Comparison of ENCODE assay signal across 26 cellular contexts in genomic region chr6:170206317-170206621, GRCh38.
DNase-seq lines count a peak whose midpoint lies in the region; ATAC-seq and TF ChIP-seq lines count a peak whose summit lies in the region.
"Had no signal": no experiment of that assay in that cellular context is flagged by ENCODE, and none has a peak within 500 bp of the region (broad histone marks: within the 10 kb centered on the region; RNA-seq: fewer than 3 reads in every experiment).

No MANE protein-coding gene starts in this region.

- POLR2A ChIA-PET in WTC11 (lab: Charles Lee), result no interaction called here

- H2BK12ac ChIP-seq in trophoblast cell (ENCODE audit: low read length), result no peak overlapping the region

- ATAC-seq in WTC11 (no peak), GM18867 (IDR thresholded peaks at IDR 0.05; ENCODE audit: unreplicated experiment) (no peak), GM21360 (IDR thresholded peaks at IDR 0.05; ENCODE audit: unreplicated experiment) (no peak)
- ATAC-seq: activated T-cell treated with anti-CD3 and anti-CD28 coated beads, Interleukin-2, amount 50 U/mL, for 4 hours; gastroesophageal sphincter; sciatic nerve had no signal

- H3K36me3 ChIP-seq in trophoblast cell (ENCODE audit: control insufficient read depth in 1 of 2, insufficient read depth in 2 of 2, low read length in 2 of 2), result no peaks in the 10 kb centered on the region
- H3K36me3 ChIP-seq: gastroesophageal sphincter, transverse colon had no signal

- no peak overlapping the region for H3K18ac ChIP-seq in trophoblast cell (ENCODE audit: low read length)

- peak overlapping the region; percentile 64 for H3K23ac ChIP-seq in trophoblast cell (ENCODE audit: low read length)

- H3K4me2 ChIP-seq in trophoblast cell (ENCODE audit: low read length), result no peak overlapping the region
- H3K4me2 ChIP-seq: hepatocyte had no signal

- no peak overlapping the region for H4K91ac ChIP-seq in trophoblast cell (ENCODE audit: low read depth, low read length)

- H3K79me2 ChIP-seq in trophoblast cell (ENCODE audit: control insufficient read depth, insufficient read depth, low read length, poor library complexity), result no peaks in the 10 kb centered on the region
- H3K79me2 ChIP-seq: hepatocyte had no signal

- H2AK5ac ChIP-seq in trophoblast cell (ENCODE audit: low read length), result no peak overlapping the region

- WGBS in trophoblast cell (ENCODE audit: extremely low coverage, insufficient coverage, insufficient read length), result no CpG with 5 or more reads among the region's 4 CpGs

- no peak overlapping the region for H4K8ac ChIP-seq in trophoblast cell (ENCODE audit: low read depth, low read length)

- no peak overlapping the region for H3K14ac ChIP-seq in trophoblast cell (ENCODE audit: low read length)

- no peak overlapping the region for H2AFZ ChIP-seq in trophoblast cell (ENCODE audit: insufficient read depth, low read length, poor library complexity)
- H2AFZ ChIP-seq: GM23248, hepatocyte had no signal

- no peak overlapping the region for H3K4me3 Mint-ChIP-seq in activated CD4-positive, alpha-beta T cell treated with anti-CD3 and anti-CD28 coated beads, Interleukin-2, amount 10 ng/mL, durations not matched to agents 24 days and 14 days
- H3K4me3 Mint-ChIP-seq in WTC11 (no peak overlapping the region), endothelial cell (ENCODE audit: unreplicated experiment) (peak overlapping the region; percentile 3)
- H3K4me3 Mint-ChIP-seq: activated T-cell treated with anti-CD3 and anti-CD28 coated beads, Interleukin-2, amount 50 U/mL, for 4 hours; central memory CD8-positive, alpha-beta T cell; T-helper 2 cell treated with Interferon-gamma antibody and Interleukin-4, amounts not matched to agents 5 μg/mL and 100 μg/mL, for 36 hours had no signal

- no peak overlapping the region for H3K27ac Mint-ChIP-seq in activated CD4-positive, alpha-beta T cell treated with anti-CD3 and anti-CD28 coated beads, Interleukin-2, amount 10 ng/mL, durations not matched to agents 24 days and 14 days
- H3K27ac Mint-ChIP-seq in WTC11 (peak overlapping the region; percentile 10; the same call in 1 of the 2 replicates), endothelial cell (ENCODE audit: unreplicated experiment) (peak overlapping the region; percentile 7)
- H3K27ac Mint-ChIP-seq: progenitor cell of endocrine pancreas; T-helper 2 cell treated with Interferon-gamma antibody and Interleukin-4, amounts not matched to agents 5 μg/mL and 100 μg/mL, for 36 hours had no signal

- TF ChIP-seq CTCF in WTC11 (IDR thresholded peaks at IDR 0.05) (no peak), endothelial cell (IDR thresholded peaks at IDR 0.05; ENCODE audit: unreplicated experiment) (no peak)

- H3K4me1 ChIP-seq in trophoblast cell (ENCODE audit: control insufficient read depth in 1 of 2, insufficient read depth in 2 of 2, low read length in 2 of 2), result peaks cover 0 to 3% of the 10 kb centered on the region in 2 experiments
- H3K4me1 ChIP-seq: transverse colon had no signal

- H2BK120ac ChIP-seq in trophoblast cell (ENCODE audit: insufficient read depth, low read length, poor library complexity), result no peak overlapping the region

- no peaks in the 10 kb centered on the region for H3K4me1 Mint-ChIP-seq in activated CD4-positive, alpha-beta T cell treated with anti-CD3 and anti-CD28 coated beads, Interleukin-2, amount 10 ng/mL, durations not matched to agents 24 days and 14 days
- H3K4me1 Mint-ChIP-seq in WTC11 (no peaks in the 10 kb centered on the region), endothelial cell (ENCODE audit: unreplicated experiment) (no peaks in the 10 kb centered on the region)
- H3K4me1 Mint-ChIP-seq: central memory CD8-positive, alpha-beta T cell had no signal

- H3K9me3 ChIP-seq in trophoblast cell (ENCODE audit: insufficient read depth, low read depth, low read length), result peaks cover 10% of the 10 kb centered on the region
- H3K9me3 ChIP-seq: gastroesophageal sphincter, transverse colon had no signal

- no peaks in the 10 kb centered on the region for H3K36me3 Mint-ChIP-seq in activated CD4-positive, alpha-beta T cell treated with anti-CD3 and anti-CD28 coated beads, Interleukin-2, amount 10 ng/mL, durations not matched to agents 24 days and 14 days (ENCODE audit: low read depth)
- H3K36me3 Mint-ChIP-seq in WTC11, result peaks cover 6% of the 10 kb centered on the region; the same call in 1 of the 2 replicates
- H3K36me3 Mint-ChIP-seq in endothelial cell (ENCODE audit: low read depth, unreplicated experiment), result peaks cover 5% of the 10 kb centered on the region

- CTCF ChIA-PET in WTC11 (lab: Charles Lee), result no interaction called here

- intact Hi-C loops in activated CD4-positive, alpha-beta T cell treated with anti-CD3 and anti-CD28 coated beads, Interleukin-2, amount 10 ng/mL, durations not matched to agents 24 days and 14 days (cut with micrococcal nuclease), result no loop called here

- H3K9me3 Mint-ChIP-seq in activated CD4-positive, alpha-beta T cell treated with anti-CD3 and anti-CD28 coated beads, Interleukin-2, amount 10 ng/mL, durations not matched to agents 24 days and 14 days, result peaks cover 33% of the 10 kb centered on the region
- peaks cover 34% of the 10 kb centered on the region for H3K9me3 Mint-ChIP-seq in WTC11
- no peaks in the 10 kb centered on the region for H3K9me3 Mint-ChIP-seq in endothelial cell (ENCODE audit: unreplicated experiment)
- H3K9me3 Mint-ChIP-seq: central memory CD8-positive, alpha-beta T cell had no signal

- H3K79me1 ChIP-seq in trophoblast cell (ENCODE audit: low read length), result no peaks in the 10 kb centered on the region

- no peaks in the 10 kb centered on the region for H3K27me3 Mint-ChIP-seq in activated CD4-positive, alpha-beta T cell treated with anti-CD3 and anti-CD28 coated beads, Interleukin-2, amount 10 ng/mL, durations not matched to agents 24 days and 14 days
- H3K27me3 Mint-ChIP-seq in WTC11 (ENCODE audit: low read depth), result no peaks in the 10 kb centered on the region; the same call in 1 of the 2 replicates
- H3K27me3 Mint-ChIP-seq in endothelial cell (ENCODE audit: unreplicated experiment), result peaks cover 12% of the 10 kb centered on the region

- peak overlapping the region; percentile 52 for H3K4me3 ChIP-seq in trophoblast cell (ENCODE audit: low read depth, low read length)
- H3K4me3 ChIP-seq: gastroesophageal sphincter, GM23248, hepatocyte, transverse colon had no signal

- no peak overlapping the region for H4K12ac ChIP-seq in trophoblast cell (ENCODE audit: low read depth, low read length)

- peak overlapping the region; percentile 1 for H3K9ac ChIP-seq in trophoblast cell (ENCODE audit: low read length)
- H3K9ac ChIP-seq: GM23248 had no signal

- H2BK5ac ChIP-seq in trophoblast cell (ENCODE audit: low read depth, low read length, poor library complexity), result no peak overlapping the region

- peak; percentile 34 for DNase-seq in activated CD4-positive, alpha-beta T cell treated with anti-CD3 and anti-CD28 coated beads, Interleukin-2, amount 10 ng/mL, durations not matched to agents 24 days and 14 days
- no peak for DNase-seq in activated CD4-positive, alpha-beta T cell treated with anti-CD3 and anti-CD28 coated beads, Interleukin-2, amount 50 U/mL, for 1 hour
- no peak for DNase-seq in WTC11 (ENCODE audit: low spot score)
- no peak for DNase-seq in endothelial cell (ENCODE audit: low spot score)
- DNase-seq in trophoblast cell, result no peak
- DNase-seq in NCI-H345 (lab: John Stamatoyannopoulos, UW), result no peak
- DNase-seq: activated naive CD4-positive, alpha-beta T cell; activated T-cell treated with anti-CD3 and anti-CD28 coated beads, Interleukin-2, amount 50 U/mL, for 4 hours; C1 segment of cervical spinal cord; dermis blood vessel endothelial cell; DMS153; GM23248; NCI-H1048; NCI-H446 treated with DMSO at 0.1 percent for 48 hours; NCI-H82; stimulated activated CD4-positive, alpha-beta T cell treated with anti-CD3 and anti-CD28 coated beads, Interleukin-4, amount 100 ng/mL, for 4 hours; transverse colon had no signal

- no peaks in the 10 kb centered on the region for H3K27me3 ChIP-seq in trophoblast cell (ENCODE audit: insufficient read depth, low read length)
- H3K27me3 ChIP-seq: hepatocyte, transverse colon had no signal

- H3K27ac ChIP-seq in trophoblast cell (ENCODE audit: low read depth, low read length), result no peak overlapping the region
- H3K27ac ChIP-seq: 22Rv1, gastroesophageal sphincter, GM23248, hepatocyte, transverse colon had no signal

- H3K4ac ChIP-seq in trophoblast cell (ENCODE audit: low read depth, low read length), result no peak overlapping the region

TF ChIP-seq in WTC11, 78 proteins besides CTCF, POLR2A, EP300 and RAD21:
- TF ChIP-seq TEAD4 (CRISPR knock-in tag; IDR thresholded peaks at IDR 0.05) (no peak), ZBTB43 (CRISPR knock-in tag; IDR thresholded peaks at IDR 0.05) (0 out of 2 replicates have a peak, but pooled peaks have one; percentile 25), HMGA2 (CRISPR knock-in tag; IDR thresholded peaks at IDR 0.05) (no peak)
- TF ChIP-seq, protein P1, sequence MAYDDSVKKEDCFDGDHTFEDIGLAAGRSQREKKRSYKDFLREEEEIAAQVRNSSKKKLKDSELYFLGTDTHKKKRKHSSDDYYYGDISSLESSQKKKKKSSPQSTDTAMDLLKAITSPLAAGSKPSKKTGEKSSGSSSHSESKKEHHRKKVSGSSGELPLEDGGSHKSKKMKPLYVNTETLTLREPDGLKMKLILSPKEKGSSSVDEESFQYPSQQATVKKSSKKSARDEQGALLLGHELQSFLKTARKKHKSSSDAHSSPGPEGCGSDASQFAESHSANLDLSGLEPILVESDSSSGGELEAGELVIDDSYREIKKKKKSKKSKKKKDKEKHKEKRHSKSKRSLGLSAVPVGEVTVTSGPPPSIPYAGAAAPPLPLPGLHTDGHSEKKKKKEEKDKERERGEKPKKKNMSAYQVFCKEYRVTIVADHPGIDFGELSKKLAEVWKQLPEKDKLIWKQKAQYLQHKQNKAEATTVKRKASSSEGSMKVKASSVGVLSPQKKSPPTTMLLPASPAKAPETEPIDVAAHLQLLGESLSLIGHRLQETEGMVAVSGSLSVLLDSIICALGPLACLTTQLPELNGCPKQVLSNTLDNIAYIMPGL (CRISPR knock-in tag; IDR thresholded peaks at IDR 0.05), result no peak
TF ChIP-seq in WTC11: peak in this region for 1.
